ENCODE assay signal across 17 cellular contexts in genomic region chr5:17379188-17379951, GRCh38.
DNase-seq lines count a peak whose midpoint lies in the region; ATAC-seq, FAIRE-seq and TF ChIP-seq lines count a peak whose summit lies in the region.
"Had no signal": no experiment of that assay in that cellular context is flagged by ENCODE, and none has a peak within 500 bp of the region (broad histone marks: within the 10 kb centered on the region; RNA-seq: fewer than 3 reads in every experiment).

No MANE protein-coding gene starts in this region.

- H3K4me3 ChIP-seq in Panc1 (ENCODE audit: low read depth in 2 of 2, low read length in 2 of 2): no peak overlapping the region
- H3K4me3 ChIP-seq in fibroblast of villous mesenchyme (ENCODE audit: low read depth, low read length): peak overlapping the region; percentile 16
- H3K4me3 ChIP-seq: colonic mucosa, gastroesophageal sphincter, stomach had no signal

- H3K27ac ChIP-seq in Panc1 (ENCODE audit: low read length): peak overlapping the region; percentile 29; the same call in 1 of the 2 replicates
- H3K27ac ChIP-seq: C4-2B, colonic mucosa, gastroesophageal sphincter, stomach had no signal

- peak; percentile 30 for DNase-seq in COR-L47 (lab: John Stamatoyannopoulos, UW)
- DNase-seq in NCI-H1092 (lab: John Stamatoyannopoulos, UW): peak; percentile 42
- no peak for DNase-seq in Panc1 (ENCODE audit: low read depth, low spot score)
- peak; percentile 78 for DNase-seq in fibroblast of villous mesenchyme (ENCODE audit: low read depth)
- no peak for DNase-seq in urothelium cell line (ENCODE audit: low spot score)
- no peak for DNase-seq in GM19239 (ENCODE audit: insufficient read length, low spot score)
- no peak for DNase-seq in superior temporal gyrus (ENCODE audit: extremely low spot score)
- DNase-seq: activated CD4-positive, alpha-beta T cell treated with anti-CD3 and anti-CD28 coated beads for 48 hours; activated effector memory CD4-positive, alpha-beta T cell treated with anti-CD3 and anti-CD28 coated beads, Interleukin-2, amount 50 U/mL, for 16 hours; colonic mucosa; left ventricle myocardium superior; occipital lobe; SHP77 treated with DMSO at 0.1 percent for 48 hours; stomach had no signal

- intact Hi-C loops in Panc1 (cut with micrococcal nuclease; ENCODE audit: unreplicated experiment): no loop called here

- POLR2A ChIA-PET in Panc1 (lab: Charles Lee): no interaction called here

- no peaks in the 10 kb centered on the region for H3K27me3 ChIP-seq in Panc1 (ENCODE audit: control insufficient read depth, insufficient read depth, low read length)
- H3K27me3 ChIP-seq: colonic mucosa, stomach had no signal

- CTCF ChIA-PET in Panc1 (lab: Charles Lee): no interaction called here

- in situ Hi-C loops in Panc1 (cut with HindIII; ENCODE audit: low pct_unique_long_range_greater_than_20kb, low sequenced_read_pairs): no loop called here

- no peaks in the 10 kb centered on the region for H3K9me3 ChIP-seq in Panc1 (ENCODE audit: control insufficient read depth, insufficient read depth, low read depth, low read length)
- H3K9me3 ChIP-seq: colonic mucosa, gastroesophageal sphincter, stomach had no signal

- no peaks in the 10 kb centered on the region for H3K36me3 ChIP-seq in Panc1 (ENCODE audit: control insufficient read depth, insufficient read depth, low read length)
- H3K36me3 ChIP-seq: colonic mucosa, gastroesophageal sphincter, stomach had no signal

- H3K4me1 ChIP-seq in Panc1 (ENCODE audit: control insufficient read depth, insufficient read depth, low read length): peaks cover 15% of the 10 kb centered on the region
- H3K4me1 ChIP-seq: colonic mucosa, gastroesophageal sphincter, stomach had no signal

- BruUV-seq in Panc1 (replicated peaks; lab: Mats Ljungman, UMichigan): no TSS peak

- no peak for TF ChIP-seq CTCF in Panc1 (IDR thresholded peaks at IDR 0.05)
- TF ChIP-seq CTCF in fibroblast of villous mesenchyme (IDR thresholded peaks at IDR 0.05; ENCODE audit: insufficient read depth, low read depth, low read length): no peak

- ATAC-seq in Panc1 (no peak), GM21423 (IDR thresholded peaks at IDR 0.05; ENCODE audit: unreplicated experiment) (no peak)
- ATAC-seq: gastroesophageal sphincter, left ventricle myocardium superior had no signal

- FAIRE-seq in urothelium cell line (lab: Jason Lieb, UNC) (no peak), GM19239 (lab: Jason Lieb, UNC) (no peak)

Comparison
In these comparisons a context has a peak if more than half of its experiments do, and no peak if none do; other contexts are left out.
1. DNase-seq: peak in COR-L47 (single experiment), NCI-H1092 (single experiment) and fibroblast of villous mesenchyme (single experiment); none in Panc1 (single experiment), urothelium cell line (single experiment), GM19239 (single experiment) and superior temporal gyrus (single experiment).